ENCODE assay signal across 10 cellular contexts in the genomic region with DNA sequence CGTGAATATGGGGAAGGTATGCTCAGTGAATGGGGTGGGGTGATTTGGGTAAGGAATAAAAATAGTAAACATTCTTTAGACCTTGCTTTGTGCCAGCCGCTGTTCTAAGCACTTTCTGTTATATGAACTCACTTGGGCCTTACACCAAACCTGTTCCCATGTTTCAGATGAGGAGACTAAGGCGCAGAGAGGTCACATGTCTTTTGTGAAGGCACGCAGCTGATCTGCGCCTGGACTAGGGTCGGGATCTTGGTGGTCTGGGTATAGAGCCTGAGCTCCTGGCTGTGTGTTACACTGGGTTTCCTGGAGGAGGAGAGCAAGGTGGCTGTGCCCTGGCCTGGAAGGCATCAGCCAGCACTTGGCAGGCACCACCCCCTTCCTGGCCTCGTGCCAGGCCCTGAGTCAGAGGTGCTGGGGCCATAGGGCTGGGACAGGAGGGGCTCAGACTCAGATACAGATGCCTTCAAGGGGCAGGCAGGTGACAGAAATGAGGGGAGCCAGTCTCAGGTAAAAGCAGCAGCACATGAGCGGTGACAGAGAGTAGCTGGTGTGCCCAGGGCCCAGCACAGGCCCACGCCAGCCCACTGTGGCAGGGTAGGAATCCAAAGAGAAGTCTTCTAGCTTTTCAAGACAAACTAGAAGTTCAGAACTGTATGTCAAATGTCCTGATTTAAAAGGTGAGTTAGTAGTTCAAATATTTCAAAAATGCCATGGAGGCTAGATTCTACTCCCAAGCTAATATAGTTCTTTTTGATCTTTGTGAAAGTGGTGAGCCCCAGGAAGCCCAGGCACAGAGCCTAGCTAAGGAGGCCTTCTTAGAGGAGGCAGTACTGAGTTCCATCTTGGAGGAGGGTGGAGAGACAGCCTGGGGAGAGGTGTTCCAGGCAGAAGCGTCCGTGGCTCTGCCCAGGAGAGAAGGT.
DNase-seq lines count a peak whose midpoint lies in the region; ATAC-seq, FAIRE-seq and TF ChIP-seq lines count a peak whose summit lies in the region.
"Had no signal": no experiment of that assay in that cellular context is flagged by ENCODE, and none has a peak within 500 bp of the region (broad histone marks: within the 10 kb centered on the region; RNA-seq: fewer than 3 reads in every experiment).

No MANE protein-coding gene starts in this region.

- no peak overlapping the region for H3K27ac Mint-ChIP-seq in activated naive CD8-positive, alpha-beta T cell treated with anti-CD3 and anti-CD28 coated beads for 36 hours

- no peak for FAIRE-seq in kidney (lab: Jason Lieb, UNC)
- FAIRE-seq: A204.1 had no signal

- peak overlapping the region in 1 of 2 donors; percentile 2 for H3K27ac ChIP-seq in kidney (ENCODE audit: low read depth in 2 of 2, low read length in 2 of 2)

- no peaks in the 10 kb centered on the region for H3K9me3 Mint-ChIP-seq in activated naive CD8-positive, alpha-beta T cell treated with anti-CD3 and anti-CD28 coated beads for 36 hours
- H3K9me3 Mint-ChIP-seq: naive thymus-derived CD8-positive, alpha-beta T cell had no signal

- no peak for TF ChIP-seq CTCF in kidney (IDR thresholded peaks at IDR 0.05; ENCODE audit: borderline replicate concordance, extremely low read depth, insufficient read depth)

- DNase-seq in DMS153 treated with DMSO at 0.1 percent for 48 hours (lab: John Stamatoyannopoulos, UW; ENCODE audit: unreplicated experiment), result peak; percentile 28
- DNase-seq in DMS153 (lab: John Stamatoyannopoulos, UW), result no peak
- peak; percentile 61 for DNase-seq in NCI-H2171 (lab: John Stamatoyannopoulos, UW)
- peak; percentile 38 for DNase-seq in activated naive CD8-positive, alpha-beta T cell treated with anti-CD3 and anti-CD28 coated beads for 36 hours
- DNase-seq in kidney, result peak; percentile 92
- DNase-seq in stimulated activated CD8-positive, alpha-beta memory T cell treated with anti-CD3 and anti-CD28 coated beads, Interleukin-2, amount 100 ng/mL, for 48 hours (ENCODE audit: low read depth in 2 of 2), result peak; percentile 20 to 48
- no peak for DNase-seq in NCI-H1048 (lab: John Stamatoyannopoulos, UW)

- H3K27me3 Mint-ChIP-seq in activated naive CD8-positive, alpha-beta T cell treated with anti-CD3 and anti-CD28 coated beads for 36 hours, result no peaks in the 10 kb centered on the region
- H3K27me3 Mint-ChIP-seq: naive thymus-derived CD8-positive, alpha-beta T cell had no signal

- no peak overlapping the region for H3K4me3 Mint-ChIP-seq in activated naive CD8-positive, alpha-beta T cell treated with anti-CD3 and anti-CD28 coated beads for 36 hours
- H3K4me3 Mint-ChIP-seq: naive thymus-derived CD8-positive, alpha-beta T cell had no signal

- peak overlapping the region in 1 of 2 donors; percentile 2 for H3K9ac ChIP-seq in kidney (ENCODE audit: low read length in 2 of 2)

- no peaks in the 10 kb centered on the region for H3K36me3 ChIP-seq in kidney (ENCODE audit: control insufficient read depth in 1 of 2, insufficient read depth in 2 of 2, low read length in 2 of 2)

- peaks cover 27 to 44% of the 10 kb centered on the region in 2 donors for H3K4me1 ChIP-seq in kidney (ENCODE audit: control insufficient read depth in 1 of 2, insufficient read depth in 1 of 2, low read depth in 1 of 2, low read length in 2 of 2)

- intact Hi-C loops in kidney (cut with DNase I), result no loop called here

- H3K36me3 Mint-ChIP-seq in activated naive CD8-positive, alpha-beta T cell treated with anti-CD3 and anti-CD28 coated beads for 36 hours, result no peaks in the 10 kb centered on the region

- no peak overlapping the region for H3K4me3 ChIP-seq in kidney (ENCODE audit: low read length in 2 of 2)

- H3K4me1 Mint-ChIP-seq in activated naive CD8-positive, alpha-beta T cell treated with anti-CD3 and anti-CD28 coated beads for 36 hours, result peaks cover 10% of the 10 kb centered on the region

- no peak for ATAC-seq in HG03520 (IDR thresholded peaks at IDR 0.05; ENCODE audit: unreplicated experiment)
- ATAC-seq: naive thymus-derived CD8-positive, alpha-beta T cell had no signal

- H3K9me3 ChIP-seq in kidney (ENCODE audit: control insufficient read depth in 1 of 2, low read length in 2 of 2), result no peaks in the 10 kb centered on the region

Comparison
In these comparisons a context has a peak if more than half of its experiments do, and no peak if none do; other contexts are left out.
1. DNase-seq: peak in DMS153 treated with DMSO at 0.1 percent for 48 hours (single experiment), NCI-H2171 (single experiment), activated naive CD8-positive, alpha-beta T cell treated with anti-CD3 and anti-CD28 coated beads for 36 hours (single experiment), kidney (single experiment) and stimulated activated CD8-positive, alpha-beta memory T cell treated with anti-CD3 and anti-CD28 coated beads, Interleukin-2, amount 100 ng/mL, for 48 hours (2 of 2); none in DMS153 (single experiment) and NCI-H1048 (single experiment).